ENCODE assay signal across 10 cellular contexts in the genomic region with DNA sequence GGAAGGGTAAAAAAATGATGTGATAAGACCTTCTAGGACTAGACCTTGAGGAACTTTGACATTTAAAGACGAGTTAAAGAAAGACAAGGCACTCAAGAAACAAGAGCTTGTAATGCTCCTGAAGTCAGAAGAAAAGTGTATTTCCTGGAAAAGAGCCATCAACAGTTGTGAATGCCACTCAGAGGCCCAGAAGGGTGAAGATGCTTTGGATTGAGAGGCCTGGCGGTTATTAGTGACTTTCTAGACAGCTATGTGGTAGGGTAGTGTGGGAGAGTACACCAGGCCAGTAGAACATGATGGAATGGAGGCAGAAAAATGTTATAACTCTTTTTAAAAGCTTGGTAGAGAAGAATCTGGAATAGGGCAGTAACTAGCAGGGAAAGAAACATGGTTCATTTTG. TPM values are rescaled to one million over a fixed set of nuclear protein-coding genes. Genes with fewer than 3 reads are reported as not detected.
"Had no signal": no experiment of that assay in that cellular context is flagged by ENCODE, and none has a peak within 500 bp of the region (broad histone marks: within the 10 kb centered on the region; RNA-seq: fewer than 3 reads in every experiment).

No MANE protein-coding gene starts in this region.

- H3K9me3 ChIP-seq: HAP-1 had no signal

- H3K4me1 ChIP-seq: HAP-1 had no signal

- H2AFZ ChIP-seq: GM23248 had no signal

- H3K9ac ChIP-seq: GM23248 had no signal

- H3K27ac ChIP-seq: GM23248, HL-60 had no signal

- H3K36me3 ChIP-seq: HAP-1 had no signal

- ATAC-seq: HCT116, HepG2 had no signal

- DNase-seq: GM23248, GOT3, H7, HFFc6, KBM-7 had no signal

- H3K4me3 ChIP-seq: GM23248, HAP-1 had no signal

RNA-seq across cellular contexts. Expression of a gene that starts 34.1 kb away (rescaled TPM):
- total RNA-seq: H7, HepG2 had no signal
- polyA plus RNA-seq: HepG2, IgD-negative memory B cell had no signal
